In genomic region chr2:100619951-100620350, GRCh38 we compare ENCODE assay signal across 28 cellular contexts.
"Had no signal": no experiment of that assay in that cellular context is flagged by ENCODE, and none has a peak within 500 bp of the region (broad histone marks: within the 10 kb centered on the region; RNA-seq: fewer than 3 reads in every experiment).

No MANE protein-coding gene starts in this region.

- H3K36me3 Mint-ChIP-seq: activated CD4-positive, alpha-beta memory T cell treated with anti-CD3 and anti-CD28 coated beads for 36 hours; activated naive CD4-positive, alpha-beta T cell treated with anti-CD3 and anti-CD28 coated beads, Interleukin-2, amount 50 U/mL, for 24 hours; activated naive CD8-positive, alpha-beta T cell treated with anti-CD3 and anti-CD28 coated beads for 36 hours had no signal

- H3K36me3 ChIP-seq: adrenal gland, colonic mucosa, gastrocnemius medialis, heart left ventricle had no signal

- H3K27me3 Mint-ChIP-seq: activated CD4-positive, alpha-beta memory T cell treated with anti-CD3 and anti-CD28 coated beads for 36 hours; activated CD4-positive, alpha-beta T cell treated with anti-CD3 and anti-CD28 coated beads for 36 hours; activated naive CD4-positive, alpha-beta T cell treated with anti-CD3 and anti-CD28 coated beads, Interleukin-2, amount 50 U/mL, for 24 hours had no signal

- H3K4me1 ChIP-seq: adrenal gland, body of pancreas, colonic mucosa, foreskin keratinocyte, gastrocnemius medialis had no signal

- ATAC-seq: activated CD4-positive, alpha-beta T cell treated with anti-CD3 and anti-CD28 coated beads for 36 hours; activated naive CD8-positive, alpha-beta T cell treated with anti-CD3 and anti-CD28 coated beads, Interleukin-2, amount 50 U/mL, for 24 hours; body of pancreas; esophagus mucosa; foreskin keratinocyte; gastrocnemius medialis; heart left ventricle had no signal

- H3K4me1 Mint-ChIP-seq: activated CD4-positive, alpha-beta T cell treated with anti-CD3 and anti-CD28 coated beads, Interleukin-2, amount 10 ng/mL, durations not matched to agents 24 days and 14 days; activated naive CD8-positive, alpha-beta T cell treated with anti-CD3 and anti-CD28 coated beads for 36 hours; endodermal cell had no signal

- H3K9me3 Mint-ChIP-seq: activated CD4-positive, alpha-beta T cell treated with anti-CD3 and anti-CD28 coated beads, Interleukin-2, amount 10 ng/mL, durations not matched to agents 24 days and 14 days; activated naive CD4-positive, alpha-beta T cell treated with anti-CD3 and anti-CD28 coated beads, Interleukin-2, amount 50 U/mL, for 24 hours; activated T-helper 1 cell treated with anti-CD3 and anti-CD28 coated beads, Interleukin-12 subunit alpha, Interleukin-12 subunit beta, Interleukin-2, Interleukin-4 antibody, amounts not matched to agents 30 ng/mL and 10 ng/mL and 1 ng/mL, durations not matched to agents 14 hours and 24 hours and 36 hours; activated T-helper 2 cell treated with anti-CD3 and anti-CD28 coated beads, Interferon-gamma antibody, Interleukin-2, Interleukin-4, amounts not matched to agents 10 μg/mL and 5 μg/mL and 100 μg/mL, durations not matched to agents 14 hours and 24 hours and 36 hours had no signal

- H3K4me3 Mint-ChIP-seq: activated CD4-positive, alpha-beta memory T cell treated with anti-CD3 and anti-CD28 coated beads for 36 hours; activated CD4-positive, alpha-beta T cell treated with anti-CD3 and anti-CD28 coated beads for 36 hours; activated CD4-positive, alpha-beta T cell treated with anti-CD3 and anti-CD28 coated beads, Interleukin-2, amount 10 ng/mL, durations not matched to agents 24 days and 14 days; activated naive CD4-positive, alpha-beta T cell treated with anti-CD3 and anti-CD28 coated beads for 36 hours; activated naive CD4-positive, alpha-beta T cell treated with anti-CD3 and anti-CD28 coated beads, Interleukin-2, amount 50 U/mL, for 24 hours; activated naive CD8-positive, alpha-beta T cell treated with anti-CD3 and anti-CD28 coated beads for 36 hours; activated naive CD8-positive, alpha-beta T cell treated with anti-CD3 and anti-CD28 coated beads, Interleukin-2, amount 50 U/mL, for 24 hours; activated T-helper 1 cell treated with anti-CD3 and anti-CD28 coated beads, Interleukin-12 subunit alpha, Interleukin-12 subunit beta, Interleukin-2, Interleukin-4 antibody, amounts not matched to agents 30 ng/mL and 10 ng/mL and 1 ng/mL, durations not matched to agents 14 hours and 24 hours and 36 hours; endodermal cell had no signal

- H3K27ac ChIP-seq: adrenal gland, body of pancreas, colonic mucosa, foreskin keratinocyte, gastrocnemius medialis, heart left ventricle had no signal

- H3K9me3 ChIP-seq: adrenal gland, body of pancreas, colonic mucosa, gastrocnemius medialis had no signal

- H3K27me3 ChIP-seq: adrenal gland, body of pancreas, colonic mucosa, gastrocnemius medialis, heart left ventricle had no signal

- DNase-seq: activated CD4-positive, alpha-beta memory T cell treated with anti-CD3 and anti-CD28 coated beads for 36 hours; activated CD4-positive, alpha-beta T cell treated with anti-CD3 and anti-CD28 coated beads for 36 hours; activated CD4-positive, alpha-beta T cell treated with anti-CD3 and anti-CD28 coated beads, Interleukin-2, amount 10 ng/mL, durations not matched to agents 24 days and 14 days; activated CD4-positive, CD25-positive, alpha-beta regulatory T cell; activated CD4-positive, CD25-positive, alpha-beta regulatory T cell treated with anti-CD3 and anti-CD28 coated beads, Interleukin-2, amount 50 U/mL, for 72 hours; activated effector memory CD4-positive, alpha-beta T cell treated with anti-CD3 and anti-CD28 coated beads, Interleukin-2, amount 50 U/mL, for 16 hours; activated naive CD4-positive, alpha-beta T cell treated with anti-CD3 and anti-CD28 coated beads for 36 hours; activated naive CD8-positive, alpha-beta T cell treated with anti-CD3 and anti-CD28 coated beads for 36 hours; activated naive CD8-positive, alpha-beta T cell treated with anti-CD3 and anti-CD28 coated beads, Interleukin-2, amount 50 U/mL, for 24 hours; activated T-cell treated with anti-CD3 and anti-CD28 coated beads, Interleukin-2, amount 50 U/mL, for 1 hour; amygdala; aorta; body of pancreas; central memory CD4-positive, alpha-beta T cell; cerebellar nuclear complex; colonic mucosa; effector memory CD4-positive, alpha-beta T cell; endodermal cell; foreskin keratinocyte; gastrocnemius medialis; glutamatergic neuron; heart left ventricle; T-helper 2 cell had no signal

- H3K27ac Mint-ChIP-seq: activated CD4-positive, alpha-beta memory T cell treated with anti-CD3 and anti-CD28 coated beads for 36 hours; activated CD4-positive, alpha-beta T cell treated with anti-CD3 and anti-CD28 coated beads for 36 hours; activated CD4-positive, alpha-beta T cell treated with anti-CD3 and anti-CD28 coated beads, Interleukin-2, amount 10 ng/mL, durations not matched to agents 24 days and 14 days; activated naive CD4-positive, alpha-beta T cell treated with anti-CD3 and anti-CD28 coated beads for 36 hours; activated naive CD4-positive, alpha-beta T cell treated with anti-CD3 and anti-CD28 coated beads, Interleukin-2, amount 50 U/mL, for 24 hours; activated naive CD8-positive, alpha-beta T cell treated with anti-CD3 and anti-CD28 coated beads for 36 hours; activated naive CD8-positive, alpha-beta T cell treated with anti-CD3 and anti-CD28 coated beads, Interleukin-2, amount 50 U/mL, for 24 hours; activated T-helper 1 cell treated with anti-CD3 and anti-CD28 coated beads, Interleukin-12 subunit alpha, Interleukin-12 subunit beta, Interleukin-2, Interleukin-4 antibody, amounts not matched to agents 30 ng/mL and 10 ng/mL and 1 ng/mL, durations not matched to agents 14 hours and 24 hours and 36 hours; activated T-helper 2 cell treated with anti-CD3 and anti-CD28 coated beads, Interferon-gamma antibody, Interleukin-2, Interleukin-4, amounts not matched to agents 10 μg/mL and 5 μg/mL and 100 μg/mL, durations not matched to agents 14 hours and 24 hours and 36 hours; endodermal cell had no signal

- H3K4me3 ChIP-seq: adrenal gland, body of pancreas, colonic mucosa, gastrocnemius medialis, heart left ventricle had no signal
